Comparison of ENCODE assay signal across 23 cellular contexts in genomic region chr18:36401462-36401861, GRCh38.
DNase-seq lines count a peak whose midpoint lies in the region; ATAC-seq, FAIRE-seq and TF ChIP-seq lines count a peak whose summit lies in the region.
"Had no signal": no experiment of that assay in that cellular context is flagged by ENCODE, and none has a peak within 500 bp of the region (broad histone marks: within the 10 kb centered on the region; RNA-seq: fewer than 3 reads in every experiment).

No MANE protein-coding gene starts in this region.

- H3K4me3 ChIP-seq in heart left ventricle (no peak overlapping the region), right atrium auricular region (no peak overlapping the region), gastroesophageal sphincter (no peak overlapping the region)
- H3K4me3 ChIP-seq: BLaER1, GM12878, GM23248 had no signal

- no peak for DNase-seq in heart left ventricle
- no peak for DNase-seq in right atrium auricular region (ENCODE audit: low spot score)
- no peak for DNase-seq in D721Med (ENCODE audit: insufficient read length, low spot score)
- no peak for DNase-seq in NCI-H510A treated with DMSO at 0.1 percent for 48 hours (lab: John Stamatoyannopoulos, UW)
- DNase-seq: Caco-2; CD4-positive, CD25-positive, alpha-beta regulatory T cell; CD8-positive, alpha-beta T cell; DMS 273 treated with DMSO at 0.1 percent for 48 hours; DMS79; EL; GDM1; GM23248; H7; HCEC 1CT had no signal

- no peak for TF ChIP-seq EP300 in gastroesophageal sphincter (IDR thresholded peaks at IDR 0.05)

- no peaks in the 10 kb centered on the region for H3K36me3 ChIP-seq in heart left ventricle
- no peaks in the 10 kb centered on the region for H3K36me3 ChIP-seq in right atrium auricular region
- no peaks in the 10 kb centered on the region for H3K36me3 ChIP-seq in gastroesophageal sphincter
- H3K36me3 ChIP-seq: BLaER1 had no signal

- WGBS in heart left ventricle, 4 donors = 64 to 74% (median 72%) methylated on average over 2 of the region's 2 CpGs
- WGBS in gastroesophageal sphincter (ENCODE audit: low coverage in 1 of 2), 2 donors = 100% methylated on average over 2 of the region's 2 CpGs

- H3K4me1 ChIP-seq in heart left ventricle = peaks cover 0 to 66% (median 12%) of the 10 kb centered on the region in 12 donors
- H3K4me1 ChIP-seq in right atrium auricular region = peaks cover 0 to 39% of the 10 kb centered on the region in 2 donors
- H3K4me1 ChIP-seq in gastroesophageal sphincter = peaks cover 0 to 9% (median 0%) of the 10 kb centered on the region in 3 donors
- H3K4me1 ChIP-seq: BLaER1, Caco-2 had no signal

- TF ChIP-seq CTCF in heart left ventricle (IDR thresholded peaks at IDR 0.05) (no peak), right atrium auricular region (IDR thresholded peaks at IDR 0.05) (no peak), D721Med (IDR thresholded peaks at IDR 0.05; ENCODE audit: insufficient read depth, missing control alignments) (no peak), gastroesophageal sphincter (IDR thresholded peaks at IDR 0.05) (no peak)

- H3K27me3 ChIP-seq in heart left ventricle (no peaks in the 10 kb centered on the region), right atrium auricular region (no peaks in the 10 kb centered on the region), gastroesophageal sphincter (no peaks in the 10 kb centered on the region)
- H3K27me3 ChIP-seq: BLaER1 had no signal

- intact Hi-C loops in heart left ventricle (cut with DNase I) = loop anchor here in 2 of 10 donors (10.0 kb wide), 1 partner anchor 63 kb away; no protein-coding TSS in a partner anchor

- H3K27ac ChIP-seq in heart left ventricle (peak overlapping the region in 10 of 12 donors; percentile 13 to 87 (median 78)), right atrium auricular region (no peak overlapping the region), gastroesophageal sphincter (no peak overlapping the region)
- H3K27ac ChIP-seq: 22Rv1, BLaER1, C4-2B, GM23248 had no signal

- TF ChIP-seq POLR2A in heart left ventricle (IDR thresholded peaks at IDR 0.05) = no peak
- no peak for TF ChIP-seq POLR2A in gastroesophageal sphincter (IDR thresholded peaks at IDR 0.05)

- ATAC-seq in heart left ventricle = no peak
- peak; percentile 82 for ATAC-seq in esophagus mucosa
- no peak for ATAC-seq in gastroesophageal sphincter
- ATAC-seq: CD8-positive, alpha-beta T cell; GM12878 had no signal

- peaks cover 0 to 5% (median 0%) of the 10 kb centered on the region in 12 donors for H3K9me3 ChIP-seq in heart left ventricle
- peaks cover 0 to under 1% of the 10 kb centered on the region in 2 donors for H3K9me3 ChIP-seq in right atrium auricular region
- peaks cover 0 to 3% (median 0%) of the 10 kb centered on the region in 3 donors for H3K9me3 ChIP-seq in gastroesophageal sphincter
- H3K9me3 ChIP-seq: BLaER1, Caco-2 had no signal

- peak; percentile 82 for FAIRE-seq in D721Med (lab: Jason Lieb, UNC)
- FAIRE-seq: A204.1, GM12878, GM19239, H1 had no signal

Comparison
In these comparisons a context has a peak if more than half of its experiments do, and no peak if none do; other contexts are left out.
1. H3K27ac ChIP-seq: peak in heart left ventricle (10 of 12); none in right atrium auricular region (0 of 2) and gastroesophageal sphincter (0 of 4).